In the genomic region with DNA sequence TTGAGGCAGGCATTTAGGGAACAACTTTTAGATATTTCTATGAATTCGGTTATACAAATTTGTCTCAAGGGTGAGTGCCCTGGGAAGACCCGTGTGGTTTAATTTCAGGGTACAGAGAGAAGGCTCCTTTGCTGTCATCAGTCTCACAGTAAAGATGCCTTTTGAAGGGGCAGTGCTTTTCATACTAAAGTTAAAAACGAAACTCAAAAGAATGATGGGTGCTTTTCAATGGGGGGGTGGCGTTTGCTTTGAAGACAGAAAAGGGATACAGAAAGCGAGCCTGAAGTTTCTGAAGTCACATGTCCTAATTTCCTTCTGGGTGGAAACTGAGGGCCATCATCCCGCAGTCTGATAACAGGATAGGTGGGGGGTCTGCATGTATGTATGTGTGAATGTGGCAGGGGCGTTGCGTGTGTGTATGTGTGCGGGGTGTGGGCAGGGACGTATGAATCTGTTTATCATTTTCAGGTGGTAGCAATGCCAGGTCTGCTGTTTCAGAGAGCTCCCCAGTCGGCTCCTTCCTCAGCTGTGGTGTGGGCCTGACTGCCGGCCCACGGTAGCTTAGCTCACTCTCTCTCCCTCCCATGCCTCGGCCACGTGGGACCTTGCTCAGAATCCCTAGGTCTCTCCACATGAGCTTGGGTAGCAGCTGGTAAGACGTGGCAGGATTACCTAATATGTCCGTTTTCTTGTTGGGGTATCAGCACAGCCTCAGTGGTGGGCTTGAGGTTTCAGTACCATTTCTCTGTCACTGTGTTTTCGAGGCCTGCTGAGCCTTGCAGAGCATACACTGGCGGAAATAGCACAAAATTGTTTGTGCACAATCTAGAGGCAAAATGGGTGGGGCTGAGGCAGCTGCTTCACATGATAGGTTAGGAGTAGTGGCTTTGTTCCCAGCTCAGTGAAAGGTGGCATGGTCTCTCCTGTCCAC, we compare ENCODE assay signal across 8 cellular contexts. TPM values are rescaled to one million over a fixed set of nuclear protein-coding genes. Genes with fewer than 3 reads are reported as not detected.
DNase-seq lines count a peak whose midpoint lies in the region; TF ChIP-seq lines count a peak whose summit lies in the region.

No MANE protein-coding gene starts in this region.

- H3K4me2 ChIP-seq in OCI-LY7 (ENCODE audit: low read length), result peak overlapping the region; percentile 99

- H3K4me1 ChIP-seq in OCI-LY7 (ENCODE audit: insufficient read depth, low read length, poor library complexity, severe bottlenecking) (peaks cover 100% of the 10 kb centered on the region), stomach smooth muscle (ENCODE audit: control insufficient read depth, insufficient read depth, low read length) (peaks cover 29% of the 10 kb centered on the region)

- CTCF ChIA-PET in OCI-LY7 (lab: Charles Lee; ENCODE audit: unreplicated experiment), result interaction anchor here (0.7 to 1.1 kb wide), 6 partner anchors 16 to 58 kb away, joined by 3 to 9 read pairs (median 4); no protein-coding TSS in a partner anchor

- no peak overlapping the region for H3K9ac ChIP-seq in stomach smooth muscle (ENCODE audit: low read length in 2 of 2)

- no peaks in the 10 kb centered on the region for H3K36me3 ChIP-seq in OCI-LY7 (ENCODE audit: insufficient read depth, low read length)
- H3K36me3 ChIP-seq in stomach smooth muscle (ENCODE audit: control insufficient read depth in 2 of 2, insufficient read depth in 2 of 2, low read length in 2 of 2), result no peaks in the 10 kb centered on the region

- POLR2A ChIA-PET in OCI-LY7 (lab: Charles Lee), result interaction anchor here (0.5 to 4.1 kb wide), 20 partner anchors 9 to 604 kb away, joined by 3 to 21 read pairs (median 4); no protein-coding TSS in a partner anchor

- TF ChIP-seq CTCF in OCI-LY7 (conservative IDR thresholded peaks at IDR 0.05; ENCODE audit: low read length), result no peak

- H3K9me3 ChIP-seq in OCI-LY7 (ENCODE audit: low read length) (no peaks in the 10 kb centered on the region), stomach smooth muscle (ENCODE audit: control insufficient read depth in 2 of 2, low read length in 2 of 2) (no peaks in the 10 kb centered on the region)

- H3K27ac ChIP-seq in OCI-LY7 (ENCODE audit: low read depth, low read length, poor library complexity, severe bottlenecking), result peak overlapping the region; percentile 93
- peak overlapping the region; percentile 13 for H3K27ac ChIP-seq in stomach smooth muscle (ENCODE audit: low read length)

- H4K20me1 ChIP-seq in OCI-LY7 (ENCODE audit: insufficient read depth, low read length), result no peaks in the 10 kb centered on the region

- H3K27me3 ChIP-seq in stomach smooth muscle (ENCODE audit: control insufficient read depth in 1 of 2, insufficient read depth in 2 of 2, low read length in 2 of 2), result no peaks in the 10 kb centered on the region

- peak; percentile 3 for DNase-seq in NCI-H748 (lab: John Stamatoyannopoulos, UW; ENCODE audit: unreplicated experiment)
- no peak for DNase-seq in NCI-H748 treated with DMSO at 0.1 percent for 48 hours (lab: John Stamatoyannopoulos, UW)
- peak; percentile 82 for DNase-seq in OCI-LY7 (ENCODE audit: low spot score)
- DNase-seq in central memory CD4-positive, alpha-beta T cell, result peak; percentile 53
- DNase-seq in pons (ENCODE audit: low spot score), result no peak
- DNase-seq in ecto neural progenitor cell (ENCODE audit: low spot score), result no peak
- DNase-seq in cardiac septum (ENCODE audit: low spot score), result no peak

- H3K79me2 ChIP-seq in OCI-LY7 (ENCODE audit: insufficient read depth, low read depth, low read length), result peaks cover 57% of the 10 kb centered on the region

- BruUV-seq in OCI-LY7 (replicated peaks; lab: Mats Ljungman, UMichigan), result TSS peak; percentile 87

- H3K9me2 ChIP-seq in OCI-LY7 (ENCODE audit: insufficient read depth, low read length), result no peaks in the 10 kb centered on the region

- H3K4me3 ChIP-seq in OCI-LY7 (ENCODE audit: low read depth, low read length, poor library complexity, severe bottlenecking) (peak overlapping the region; percentile 67), stomach smooth muscle (ENCODE audit: low read length in 2 of 2) (no peak overlapping the region)

- H2AFZ ChIP-seq in OCI-LY7 (ENCODE audit: low read length), result peak overlapping the region; percentile 30

- intact Hi-C loops in OCI-LY7 (cut with micrococcal nuclease; ENCODE audit: unreplicated experiment), result loop anchor here (1.0 to 10.0 kb wide), 6 partner anchors 16 to 1358 kb away; partner anchors contain the start of genes APLF, FBXO48 and PLEK
- intact Hi-C loops in cardiac septum (cut with DNase I), result no loop called here

RNA-seq across cellular contexts. Expression of gene ARHGAP25, which starts 32.7 kb away (rescaled TPM):
- total RNA-seq in OCI-LY7 (2014; rRNA removed; shearing (Covaris generic)), result 18.6 and 22.3 TPM in 2 replicates
- total RNA-seq in OCI-LY7 (2022) (37.7 and 43.8 TPM in 2 replicates), cardiac septum (5.2 TPM)

Comparison
In these comparisons a context has a peak if more than half of its experiments do, and no peak if none do; other contexts are left out.
1. DNase-seq: peak in NCI-H748 (single experiment), OCI-LY7 (single experiment) and central memory CD4-positive, alpha-beta T cell (single experiment); none in NCI-H748 treated with DMSO at 0.1 percent for 48 hours (single experiment), pons (single experiment), ecto neural progenitor cell (single experiment) and cardiac septum (single experiment).